10 cellular contexts compared by ENCODE assay signal in genomic region chr19:7871280-7871529, GRCh38. TPM values are rescaled to one million over a fixed set of nuclear protein-coding genes. Genes with fewer than 3 reads are reported as not detected.
DNase-seq lines count a peak whose midpoint lies in the region; ATAC-seq and TF ChIP-seq lines count a peak whose summit lies in the region.
"Had no signal": no experiment of that assay in that cellular context is flagged by ENCODE, and none has a peak within 500 bp of the region (broad histone marks: within the 10 kb centered on the region; RNA-seq: fewer than 3 reads in every experiment).

No MANE protein-coding gene starts in this region.

- peak in 1 of 2 donors; percentile 4 for ATAC-seq in activated T-cell treated with anti-CD3 and anti-CD28 coated beads, Interleukin-2, amount 50 U/mL, for 72 hours (replicated peaks in 1 of 2)
- no peak for ATAC-seq in T-cell (replicated peaks in 1 of 4)
- no peak for ATAC-seq in stimulated activated naive CD8-positive, alpha-beta T cell treated with anti-CD3 and anti-CD28 coated beads, Interleukin-15, amount 100 ng/mL, for 72 hours
- no peak for ATAC-seq in GM19452 (IDR thresholded peaks at IDR 0.05; ENCODE audit: unreplicated experiment)

- peaks cover 37% of the 10 kb centered on the region for H3K27me3 Mint-ChIP-seq in activated T-cell treated with anti-CD3 and anti-CD28 coated beads, Interleukin-2, amount 50 U/mL, for 72 hours (ENCODE audit: low read depth)
- H3K27me3 Mint-ChIP-seq in T-cell (peaks cover 13 to 17% of the 10 kb centered on the region in 2 donors), glutamatergic neuron (ENCODE audit: unreplicated experiment) (peaks cover 26% of the 10 kb centered on the region)
- peaks cover 64% of the 10 kb centered on the region for H3K27me3 Mint-ChIP-seq in stimulated activated naive CD8-positive, alpha-beta T cell treated with anti-CD3 and anti-CD28 coated beads, Interleukin-15, amount 100 ng/mL, for 72 hours

- peak in 1 of 2 donors; percentile 75 for DNase-seq in activated T-cell treated with anti-CD3 and anti-CD28 coated beads, Interleukin-2, amount 50 U/mL, for 72 hours
- DNase-seq in activated T-cell treated with anti-CD3 and anti-CD28 coated beads for 4 hours (no peak), T-cell (no peak), glutamatergic neuron (no peak), amygdala (lab: John Stamatoyannopoulos, UW) (no peak)
- no peak for DNase-seq in stimulated activated naive CD8-positive, alpha-beta T cell treated with anti-CD3 and anti-CD28 coated beads, Interleukin-15, amount 100 ng/mL, for 72 hours
- DNase-seq in activated effector memory CD4-positive, alpha-beta T cell treated with anti-CD3 and anti-CD28 coated beads, Interleukin-2, amount 50 U/mL, for 16 hours, result no peak

- no peak overlapping the region for H3K27ac Mint-ChIP-seq in activated T-cell treated with anti-CD3 and anti-CD28 coated beads, Interleukin-2, amount 50 U/mL, for 72 hours
- no peak overlapping the region for H3K27ac Mint-ChIP-seq in T-cell
- peak overlapping the region; percentile 85 for H3K27ac Mint-ChIP-seq in glutamatergic neuron (ENCODE audit: unreplicated experiment)
- H3K27ac Mint-ChIP-seq in stimulated activated naive CD8-positive, alpha-beta T cell treated with anti-CD3 and anti-CD28 coated beads, Interleukin-15, amount 100 ng/mL, for 72 hours, result peak overlapping the region in 1 of 2 donors; percentile 72

- CTCF ChIA-PET in T-cell (lab: Charles Lee), result interaction anchor here in 1 of 2 donors (0.6 to 0.8 kb wide), 3 partner anchors 32 to 73 kb away, joined by 3 to 9 read pairs (median 3); partner anchors contain the start of gene MAP2K7

- H3K4me3 Mint-ChIP-seq in activated T-cell treated with anti-CD3 and anti-CD28 coated beads, Interleukin-2, amount 50 U/mL, for 72 hours, result peak overlapping the region; percentile 31 to 65
- peak overlapping the region; percentile 40 to 80 (median 41) for H3K4me3 Mint-ChIP-seq in T-cell
- peak overlapping the region; percentile 76 for H3K4me3 Mint-ChIP-seq in glutamatergic neuron (ENCODE audit: unreplicated experiment)
- peak overlapping the region; percentile 65 to 69 for H3K4me3 Mint-ChIP-seq in stimulated activated naive CD8-positive, alpha-beta T cell treated with anti-CD3 and anti-CD28 coated beads, Interleukin-15, amount 100 ng/mL, for 72 hours

- H3K4me1 Mint-ChIP-seq in activated T-cell treated with anti-CD3 and anti-CD28 coated beads, Interleukin-2, amount 50 U/mL, for 72 hours (ENCODE audit: low read depth), result peaks cover 40% of the 10 kb centered on the region
- H3K4me1 Mint-ChIP-seq in T-cell (peaks cover 26 to 38% (median 32%) of the 10 kb centered on the region in 3 donors), glutamatergic neuron (ENCODE audit: low read depth, unreplicated experiment) (peaks cover 4% of the 10 kb centered on the region)
- peaks cover 61% of the 10 kb centered on the region for H3K4me1 Mint-ChIP-seq in stimulated activated naive CD8-positive, alpha-beta T cell treated with anti-CD3 and anti-CD28 coated beads, Interleukin-15, amount 100 ng/mL, for 72 hours

- no peak for TF ChIP-seq CTCF in glutamatergic neuron (IDR thresholded peaks at IDR 0.05; ENCODE audit: partially characterized antibody, unreplicated experiment)

- no peaks in the 10 kb centered on the region for H3K36me3 Mint-ChIP-seq in activated T-cell treated with anti-CD3 and anti-CD28 coated beads, Interleukin-2, amount 50 U/mL, for 72 hours (ENCODE audit: insufficient read depth in 2 of 2)
- H3K36me3 Mint-ChIP-seq in T-cell (no peaks in the 10 kb centered on the region), glutamatergic neuron (ENCODE audit: unreplicated experiment) (no peaks in the 10 kb centered on the region)

- H3K9me3 Mint-ChIP-seq in activated T-cell treated with anti-CD3 and anti-CD28 coated beads, Interleukin-2, amount 50 U/mL, for 72 hours, result no peaks in the 10 kb centered on the region
- H3K9me3 Mint-ChIP-seq in T-cell (no peaks in the 10 kb centered on the region), glutamatergic neuron (ENCODE audit: unreplicated experiment) (peaks cover 6% of the 10 kb centered on the region)
- no peaks in the 10 kb centered on the region for H3K9me3 Mint-ChIP-seq in stimulated activated naive CD8-positive, alpha-beta T cell treated with anti-CD3 and anti-CD28 coated beads, Interleukin-15, amount 100 ng/mL, for 72 hours

- POLR2A ChIA-PET in T-cell (lab: Charles Lee), result no interaction called here

RNA-seq across cellular contexts. Expression of gene PRR36, which starts 3.0 kb away (rescaled TPM):
- total RNA-seq in activated T-cell treated with anti-CD3 and anti-CD28 coated beads, Interleukin-2, amount 50 U/mL, for 72 hours, result under 1 TPM; 0.63 to 0.96 TPM
- total RNA-seq in T-cell, result under 1 TPM; 0.28 to 0.85 (median 0.36) TPM
- total RNA-seq in glutamatergic neuron (ENCODE audit: unreplicated experiment), result 37.4 TPM
- total RNA-seq: psoas muscle, RPMI7951 had no signal

RNA-seq across cellular contexts. Expression of gene LRRC8E, which starts 17.1 kb away (rescaled TPM):
- total RNA-seq in activated T-cell treated with anti-CD3 and anti-CD28 coated beads, Interleukin-2, amount 50 U/mL, for 72 hours, result not detected
- total RNA-seq in T-cell, result under 1 TPM in 1 of 5 donors, not detected in 4; 0.06 TPM
- not detected for total RNA-seq in glutamatergic neuron (ENCODE audit: unreplicated experiment)

RNA-seq across cellular contexts. Expression of gene MAP2K7, which starts 32.5 kb away (rescaled TPM):
- total RNA-seq in activated T-cell treated with anti-CD3 and anti-CD28 coated beads, Interleukin-2, amount 50 U/mL, for 72 hours, result 10 to 100 TPM; 40.2 to 40.3 TPM
- total RNA-seq in T-cell (10 to 100 TPM; 68.1 to 93.1 (median 73.5) TPM), glutamatergic neuron (ENCODE audit: unreplicated experiment) (44.2 TPM)

RNA-seq across cellular contexts. Expression of gene EVI5L, which starts 41.2 kb away (rescaled TPM):
- 10 to 100 TPM in 1 of 2 donors, 1 to 10 TPM in 1; 7.8 to 10.4 TPM for total RNA-seq in activated T-cell treated with anti-CD3 and anti-CD28 coated beads, Interleukin-2, amount 50 U/mL, for 72 hours
- total RNA-seq in T-cell, result 10 to 100 TPM in 4 of 5 donors, 1 to 10 TPM in 1; 9.6 to 15.1 (median 13.7) TPM
- 36.4 TPM for total RNA-seq in glutamatergic neuron (ENCODE audit: unreplicated experiment)

RNA-seq across cellular contexts. Expression of gene TGFBR3L, which starts 43.4 kb away (rescaled TPM):
- total RNA-seq in activated T-cell treated with anti-CD3 and anti-CD28 coated beads, Interleukin-2, amount 50 U/mL, for 72 hours, result 1 to 10 TPM; 7.4 to 9.7 TPM
- total RNA-seq in T-cell, result 1 to 10 TPM in 3 of 5 donors, under 1 TPM in 2; 0.76 to 4.5 (median 1.3) TPM
- 0.69 TPM for total RNA-seq in glutamatergic neuron (ENCODE audit: unreplicated experiment)

Comparison
In these comparisons a context has a peak if more than half of its experiments do, and no peak if none do; other contexts are left out.
1. RNA of gene PRR36, which starts 3.0 kb away (total RNA-seq): 37.4 TPM in glutamatergic neuron (single experiment); 0.63 to 0.96 TPM in activated T-cell treated with anti-CD3 and anti-CD28 coated beads, Interleukin-2, amount 50 U/mL, for 72 hours and 0.28 to 0.85 TPM in T-cell; every median in the first group is over 10 times any median in the second.
2. Peak in every context shown above with its lines, with median percentiles within 50 percentile points of each other: H3K4me3 Mint-ChIP-seq.